9 cellular contexts compared by ENCODE assay signal in genomic region chr3:126911162-126912026, GRCh38.
DNase-seq lines count a peak whose midpoint lies in the region; ATAC-seq and FAIRE-seq lines count a peak whose summit lies in the region.
"Had no signal": no experiment of that assay in that cellular context is flagged by ENCODE, and none has a peak within 500 bp of the region (broad histone marks: within the 10 kb centered on the region; RNA-seq: fewer than 3 reads in every experiment).

No MANE protein-coding gene starts in this region.

- in situ Hi-C loops in G401 (cut with HindIII; ENCODE audit: low sequenced_read_pairs) = no loop called here

- ATAC-seq in GM18909 (IDR thresholded peaks at IDR 0.05; ENCODE audit: poor library complexity, unreplicated experiment) (peak; percentile 95), HG03095 (IDR thresholded peaks at IDR 0.05; ENCODE audit: unreplicated experiment) (peak; percentile 98)

- peaks cover 16 to 21% (median 20%) of the 10 kb centered on the region in 3 donors for H3K4me1 ChIP-seq in skeletal muscle tissue (ENCODE audit: control insufficient read depth in 3 of 3, insufficient read depth in 3 of 3, low read length in 3 of 3)

- H3K27me3 ChIP-seq in skeletal muscle tissue (ENCODE audit: control insufficient read depth in 3 of 3, insufficient read depth in 3 of 3, low read length in 3 of 3) = no peaks in the 10 kb centered on the region

- no peaks in the 10 kb centered on the region for H3K36me3 ChIP-seq in skeletal muscle tissue (ENCODE audit: control insufficient read depth in 3 of 3, insufficient read depth in 3 of 3, low read length in 3 of 3)

- peak; percentile 95 for FAIRE-seq in RCC 7860 (lab: Jason Lieb, UNC)
- FAIRE-seq: G401.6 had no signal

- H3K9ac ChIP-seq in skeletal muscle tissue (ENCODE audit: low read depth in 1 of 3, low read length in 3 of 3) = no peak overlapping the region

- peak overlapping the region in 1 of 3 donors; percentile 3 for H3K4me3 ChIP-seq in skeletal muscle tissue (ENCODE audit: low read length in 3 of 3)

- peak; percentile 100 for DNase-seq in A172 (ENCODE audit: low spot score)
- peak; percentile 97 for DNase-seq in RCC 7860 (ENCODE audit: low spot score)
- peak; percentile 22 to 38 for DNase-seq in activated T-helper 1 cell treated with anti-CD3 and anti-CD28 coated beads, Interleukin-2, amount 50 U/mL, for 16 hours (ENCODE audit: low read depth in 1 of 2, low spot score in 1 of 2)
- peak; percentile 96 for DNase-seq in glomerular endothelial cell (ENCODE audit: extremely low read depth, low read depth, low spot score)
- DNase-seq in G401 (ENCODE audit: low spot score) = no peak

- peak overlapping the region; percentile 48 for H3K27ac ChIP-seq in skeletal muscle tissue (ENCODE audit: low read depth, low read length)

- no peaks in the 10 kb centered on the region for H3K9me3 ChIP-seq in skeletal muscle tissue (ENCODE audit: control insufficient read depth in 3 of 3, low read length in 3 of 3)
